ENCODE assay signal across 8 cellular contexts in genomic region chr1:190477687-190478192, GRCh38.
DNase-seq lines count a peak whose midpoint lies in the region; ATAC-seq lines count a peak whose summit lies in the region.
"Had no signal": no experiment of that assay in that cellular context is flagged by ENCODE, and none has a peak within 500 bp of the region (broad histone marks: within the 10 kb centered on the region; RNA-seq: fewer than 3 reads in every experiment).

TSS of gene BRINP3 (minus strand) at chr1:190477864.

- H3K9ac ChIP-seq in iPS-18a (ENCODE audit: low read length): peak within 1 kb of the TSS; percentile 58

- H3K4me3 ChIP-seq in iPS-18a (ENCODE audit: low read length): peak within 1 kb of the TSS; percentile 97

- H3K9me3 ChIP-seq in iPS-18a (ENCODE audit: control insufficient read depth, low read depth, low read length): no peaks in the 10 kb centered on the region

- DNase-seq in amniotic epithelial cell (ENCODE audit: low read depth): peak; percentile 54
- DNase-seq in substantia nigra (lab: John Stamatoyannopoulos, UW): peak in 2 of 49 donors; percentile 2 to 10
- no peak for DNase-seq in inferior parietal cortex (ENCODE audit: extremely low spot score)
- no peak for DNase-seq in COLO668 (lab: John Stamatoyannopoulos, UW; ENCODE audit: unreplicated experiment)
- DNase-seq: NCI-H1436 treated with DMSO at 0.1 percent for 48 hours had no signal

- no peaks in the 10 kb centered on the region for H3K36me3 ChIP-seq in iPS-18a (ENCODE audit: control insufficient read depth, low read depth, low read length)

- peak; percentile 3 for ATAC-seq in HG02885 (IDR thresholded peaks at IDR 0.05; ENCODE audit: poor library complexity, unreplicated experiment)
- no peak for ATAC-seq in GM19397 (IDR thresholded peaks at IDR 0.05; ENCODE audit: unreplicated experiment)

- peaks cover 48% of the 10 kb centered on the region for H3K27me3 ChIP-seq in iPS-18a (ENCODE audit: control insufficient read depth, insufficient read depth, low read length)

- H3K27ac ChIP-seq in iPS-18a (ENCODE audit: low read length): peak within 1 kb of the TSS; percentile 45
- H3K27ac ChIP-seq in substantia nigra (ENCODE audit: low read depth, low read length, poor library complexity, severe bottlenecking): peak within 1 kb of the TSS; percentile 32

- peaks cover 33% of the 10 kb centered on the region for H3K4me1 ChIP-seq in iPS-18a (ENCODE audit: control insufficient read depth, low read depth, low read length)
